13 cellular contexts compared by ENCODE assay signal in genomic region chr2:23599006-23599405, GRCh38.
DNase-seq lines count a peak whose midpoint lies in the region; ATAC-seq and TF ChIP-seq lines count a peak whose summit lies in the region.
"Had no signal": no experiment of that assay in that cellular context is flagged by ENCODE, and none has a peak within 500 bp of the region (broad histone marks: within the 10 kb centered on the region; RNA-seq: fewer than 3 reads in every experiment).

No MANE protein-coding gene starts in this region.

- in situ Hi-C loops in gastrocnemius medialis (cut with MboI; ENCODE audit: low sequenced_read_pairs in 4 of 4): loop anchor here in 1 of 4 donors (5.0 kb wide), 1 partner anchor 82 kb away; no protein-coding TSS in a partner anchor

- DNase-seq in Right ventricle myocardium superior: peak; percentile 6
- DNase-seq in cardiac septum (ENCODE audit: low spot score): no peak
- DNase-seq in gastrocnemius medialis: no peak
- DNase-seq in HUDEP-2 (lab: John Stamatoyannopoulos, UW; ENCODE audit: unreplicated experiment in 76 of 76): no peak
- DNase-seq in MG63: no peak
- DNase-seq: 8988T; AML-193; CD4-positive, CD25-positive, alpha-beta regulatory T cell; HCEC 1CT; HFFc6 had no signal

- H3K4me1 ChIP-seq in muscle layer of colon (ENCODE audit: insufficient read depth, low read length) (peaks cover 62% of the 10 kb centered on the region), gastrocnemius medialis (peaks cover 44 to 73% of the 10 kb centered on the region in 2 donors)
- H3K4me1 ChIP-seq: BLaER1 had no signal

- intact Hi-C loops in Right ventricle myocardium superior (cut with DNase I) (no loop called here), cardiac septum (cut with DNase I) (no loop called here), gastrocnemius medialis (cut with DNase I; ENCODE audit: low total_unique reads) (loop anchor here (5.0 kb wide), 2 partner anchors 148 to 172 kb away; no protein-coding TSS in a partner anchor)

- no peaks in the 10 kb centered on the region for H3K27me3 ChIP-seq in muscle layer of colon (ENCODE audit: control insufficient read depth in 1 of 2, insufficient read depth in 2 of 2, low read length in 2 of 2)
- H3K27me3 ChIP-seq in gastrocnemius medialis: no peaks in the 10 kb centered on the region
- H3K27me3 ChIP-seq in MG63: no peaks in the 10 kb centered on the region

- H3K27ac ChIP-seq in muscle layer of colon (ENCODE audit: low read depth, low read length) (peak overlapping the region; percentile 25), gastrocnemius medialis (peak overlapping the region in 3 of 4 donors; percentile 7 to 96 (median 86))
- H3K27ac ChIP-seq: BLaER1 had no signal

- TF ChIP-seq CTCF in gastrocnemius medialis (IDR thresholded peaks at IDR 0.05 in 4 of 5, conservative IDR thresholded peaks at IDR 0.05 in 1 of 5): no peak

- TF ChIP-seq POLR2A in gastrocnemius medialis (IDR thresholded peaks at IDR 0.05): no peak

- H3K9me3 ChIP-seq in muscle layer of colon (ENCODE audit: low read length) (no peaks in the 10 kb centered on the region), gastrocnemius medialis (no peaks in the 10 kb centered on the region), MG63 (no peaks in the 10 kb centered on the region)
- H3K9me3 ChIP-seq: BLaER1 had no signal

- no peak overlapping the region for H3K9ac ChIP-seq in muscle layer of colon (ENCODE audit: low read length)
- H3K9ac ChIP-seq: BLaER1 had no signal

- H3K4me3 ChIP-seq in muscle layer of colon (ENCODE audit: low read depth in 1 of 2, low read length in 2 of 2) (no peak overlapping the region), gastrocnemius medialis (no peak overlapping the region), MG63 (no peak overlapping the region)
- H3K4me3 ChIP-seq: BLaER1 had no signal

- ATAC-seq in Right ventricle myocardium superior (ENCODE audit: poor library complexity): no peak
- ATAC-seq in gastrocnemius medialis: no peak
- ATAC-seq in GM19452 (IDR thresholded peaks at IDR 0.05; ENCODE audit: unreplicated experiment): no peak

- H3K36me3 ChIP-seq in muscle layer of colon (ENCODE audit: insufficient read depth, low read length) (no peaks in the 10 kb centered on the region), gastrocnemius medialis (no peaks in the 10 kb centered on the region), MG63 (no peaks in the 10 kb centered on the region)
- H3K36me3 ChIP-seq: BLaER1 had no signal
